In the genomic region with DNA sequence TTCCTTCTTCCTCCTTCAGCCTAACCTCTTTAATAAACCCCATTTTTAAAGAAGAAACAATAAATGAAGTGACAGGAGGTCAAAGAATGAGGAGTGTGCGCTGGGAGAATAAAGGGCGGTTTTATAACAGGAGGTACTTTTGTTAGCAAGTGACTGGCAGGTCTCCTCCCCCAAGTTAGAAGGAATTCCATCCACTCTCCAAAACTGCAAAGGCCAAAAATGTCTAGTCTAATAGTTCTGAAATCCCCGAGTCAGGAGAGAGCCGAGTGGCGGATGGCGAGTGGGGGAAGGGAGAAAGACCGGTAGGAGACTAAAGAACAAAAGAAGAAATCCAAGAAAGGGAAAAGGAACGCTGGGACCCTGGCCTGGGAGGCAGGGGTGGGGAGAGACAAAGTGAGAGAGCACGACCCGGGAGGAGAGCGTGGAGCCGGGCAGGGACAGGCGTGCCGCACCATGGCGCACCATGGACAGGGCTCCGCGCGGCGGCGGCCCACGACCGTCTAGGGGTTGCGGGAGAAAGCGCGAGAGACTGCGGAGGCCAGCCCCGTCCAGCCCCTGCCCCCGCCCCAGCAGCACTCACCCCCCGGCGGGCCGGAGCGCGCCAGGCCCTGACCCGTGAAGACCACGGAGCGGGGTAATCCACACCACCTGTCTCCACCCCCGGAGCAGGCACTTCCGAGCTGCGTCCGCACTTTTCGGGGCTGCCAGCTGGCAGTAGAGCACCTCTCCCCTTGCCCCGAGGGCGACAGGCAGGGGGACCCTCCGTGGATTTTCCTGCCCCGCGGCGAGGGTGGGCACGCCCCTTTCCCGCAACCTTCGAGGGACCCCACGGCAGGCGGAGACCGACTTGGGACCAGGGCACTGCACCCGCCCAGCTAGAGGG, we compare ENCODE assay signal across 8 cellular contexts. TPM values are rescaled to one million over a fixed set of nuclear protein-coding genes. Genes with fewer than 3 reads are reported as not detected.
A peak's percentile ranks its signal among the peaks of the same experiment; 100 is the strongest.
DNase-seq lines count a peak whose midpoint lies in the region; ATAC-seq, FAIRE-seq and TF ChIP-seq lines count a peak whose summit lies in the region.

No MANE protein-coding gene starts in this region.

- in situ Hi-C loops in GM12878 (cut with MboI) = no loop called here

- peak overlapping the region; percentile 76 for H3K4me3 ChIP-seq in AG04450 (ENCODE audit: low read depth, low read length)
- peak overlapping the region; percentile 87 for H3K4me3 ChIP-seq in HFF-Myc (replicated peaks; ENCODE audit: low read depth, low read length)
- no peak overlapping the region for H3K4me3 ChIP-seq in GM12878
- H3K4me3 ChIP-seq in kidney (ENCODE audit: low read length in 2 of 2) = peak overlapping the region; percentile 63 to 66
- no peak overlapping the region for H3K4me3 ChIP-seq in upper lobe of left lung

- H3K9ac ChIP-seq in GM12878 (ENCODE audit: control insufficient read depth, insufficient read depth, low read length) = no peak overlapping the region
- H3K9ac ChIP-seq in kidney (ENCODE audit: low read length in 2 of 2) = peak overlapping the region in 1 of 2 donors; percentile 44

- CTCF ChIA-PET in AG04450 (lab: Charles Lee) = no interaction called here
- CTCF ChIA-PET in GM12878 (lab: Yijun Ruan, JAX) = no interaction called here

- H2AFZ ChIP-seq in GM12878 (ENCODE audit: control insufficient read depth, low read depth, low read length) = no peak overlapping the region

- no TSS peak for BruUV-seq in GM12878 (replicated peaks; lab: Mats Ljungman, UMichigan)

- POLR2A ChIA-PET in AG04450 (lab: Yijun Ruan, JAX) = no interaction called here
- POLR2A ChIA-PET in GM12878 (lab: Charles Lee) = no interaction called here

- no peak for FAIRE-seq in GM12878 (lab: Jason Lieb, UNC)
- no peak for FAIRE-seq in kidney (lab: Jason Lieb, UNC)

- H3K4me1 ChIP-seq in GM12878 (ENCODE audit: control insufficient read depth, insufficient read depth, low read length) (no peaks in the 10 kb centered on the region), kidney (ENCODE audit: control insufficient read depth in 1 of 2, insufficient read depth in 1 of 2, low read depth in 1 of 2, low read length in 2 of 2) (peaks cover 0 to 2% of the 10 kb centered on the region in 2 donors), upper lobe of left lung (peaks cover 18 to 40% (median 24%) of the 10 kb centered on the region in 4 donors)

- WGBS in GM12878 (ENCODE audit: insufficient coverage, insufficient replicate concordance, low lambda C conversion rate, missing lambda C conversion rate) = 59% methylated on average over 34 of the region's 54 CpGs
- 6 to 7% methylated on average over 28 to 43 of the region's 54 CpGs for WGBS in upper lobe of left lung, 2 donors

- TF ChIP-seq RAD21 in GM12878 (IDR thresholded peaks at IDR 0.05; ENCODE audit: insufficient read depth, low read depth, low read length) = no peak

- H3K4me2 ChIP-seq in GM12878 (ENCODE audit: control insufficient read depth, insufficient read depth) = no peak overlapping the region

- H3K36me3 ChIP-seq in GM12878 (ENCODE audit: control insufficient read depth in 2 of 2, insufficient read depth in 2 of 2, low read length in 1 of 2) (no peaks in the 10 kb centered on the region), kidney (ENCODE audit: control insufficient read depth in 1 of 2, insufficient read depth in 2 of 2, low read length in 2 of 2) (no peaks in the 10 kb centered on the region), upper lobe of left lung (no peaks in the 10 kb centered on the region)

- RAD21 ChIA-PET in GM12878 (lab: Charles Lee; ENCODE audit: unreplicated experiment) = no interaction called here

- H3K27ac ChIP-seq in AG04450 (ENCODE audit: low read depth, low read length) (peak overlapping the region; percentile 11), GM12878 (ENCODE audit: control insufficient read depth, insufficient read depth) (no peak overlapping the region), kidney (ENCODE audit: low read depth in 2 of 2, low read length in 2 of 2) (peak overlapping the region; percentile 72 to 80), upper lobe of left lung (no peak overlapping the region)

- H3K9me3 ChIP-seq in AG04450 (ENCODE audit: control insufficient read depth, insufficient read depth, low read length) (no peaks in the 10 kb centered on the region; the same call in 1 of the 2 replicates), GM12878 (replicated peaks; ENCODE audit: control insufficient read depth, insufficient read depth, low read length) (peaks cover 3% of the 10 kb centered on the region; the same call in 2 of the 3 replicates), kidney (ENCODE audit: control insufficient read depth in 1 of 2, low read length in 2 of 2) (no peaks in the 10 kb centered on the region), upper lobe of left lung (no peaks in the 10 kb centered on the region)

- TF ChIP-seq EP300 in GM12878 (IDR thresholded peaks at IDR 0.05; ENCODE audit: borderline replicate concordance in 1 of 2, control insufficient read depth in 1 of 2, low read depth in 2 of 2, low read length in 2 of 2) (no peak), upper lobe of left lung (IDR thresholded peaks at IDR 0.05) (no peak)

- no peaks in the 10 kb centered on the region for H3K79me2 ChIP-seq in GM12878 (ENCODE audit: control insufficient read depth, insufficient read depth, low read length)

- SMC1A ChIA-PET in GM12878 (lab: Charles Lee; ENCODE audit: uncharacterized antibody, unreplicated experiment) = no interaction called here

- ATAC-seq in GM12878 (no peak), upper lobe of left lung (ENCODE audit: low FRiP score in 2 of 2) (peak; percentile 40 to 62), HG02840 (IDR thresholded peaks at IDR 0.05; ENCODE audit: low FRiP score, unreplicated experiment) (no peak)

- no peak for TF ChIP-seq CTCF in AG04450 (IDR thresholded peaks at IDR 0.05; ENCODE audit: low read depth, low read length)
- no peak for TF ChIP-seq CTCF in HFF-Myc (IDR thresholded peaks at IDR 0.05; ENCODE audit: low read depth, low read length, missing control alignments)
- TF ChIP-seq CTCF in GM12878 (IDR thresholded peaks at IDR 0.05 in 2 of 3, conservative IDR thresholded peaks at IDR 0.05 in 1 of 3; ENCODE audit: control insufficient read depth in 2 of 3, extremely low read depth in 1 of 3, insufficient read depth in 1 of 3, low read depth in 3 of 3, low read length in 3 of 3) = no peak
- no peak for TF ChIP-seq CTCF in kidney (IDR thresholded peaks at IDR 0.05; ENCODE audit: borderline replicate concordance, extremely low read depth, insufficient read depth)
- TF ChIP-seq CTCF in upper lobe of left lung (IDR thresholded peaks at IDR 0.05) = no peak

- intact Hi-C loops in GM12878 (cut with micrococcal nuclease; ENCODE audit: unreplicated experiment) (no loop called here), kidney (cut with DNase I) (no loop called here)

- no peaks in the 10 kb centered on the region for H4K20me1 ChIP-seq in GM12878 (ENCODE audit: control insufficient read depth, insufficient read depth)

- TF ChIP-seq POLR2A in GM12878 (IDR thresholded peaks at IDR 0.05; ENCODE audit: low read depth, low read length) = no peak
- TF ChIP-seq POLR2A in upper lobe of left lung (IDR thresholded peaks at IDR 0.05) = no peak

- DNase-seq in AG04450 (ENCODE audit: low read depth, low spot score) (no peak), HFF-Myc (ENCODE audit: extremely low read depth, low read depth) (no peak), GM12878 (ENCODE audit: low read depth, low spot score) (no peak), kidney (peak; percentile 81), upper lobe of left lung (peak in 1 of 2 donors; percentile 85), NCI-H1694 treated with DMSO at 0.1 percent for 48 hours (lab: John Stamatoyannopoulos, UW) (no peak)
- DNase-seq in stimulated activated CD4-positive, alpha-beta T cell treated with anti-CD3 and anti-CD28 coated beads, Interleukin-2, amount 100 ng/mL, for 48 hours = no peak

- H3K27me3 ChIP-seq in AG04450 (ENCODE audit: control insufficient read depth, insufficient read depth, low read length) = no peaks in the 10 kb centered on the region
- H3K27me3 ChIP-seq in GM12878 (replicated peaks in 1 of 2; ENCODE audit: control insufficient read depth in 2 of 2, insufficient read depth in 2 of 2, low read length in 1 of 2) = peaks cover 0 to 2% of the 10 kb centered on the region in 2 experiments; a peak in 2 of 4 replicates
- H3K27me3 ChIP-seq in upper lobe of left lung = peaks cover 0 to 35% (median 18%) of the 10 kb centered on the region in 4 donors

TF ChIP-seq in GM12878, 131 proteins besides CTCF, POLR2A, EP300 and RAD21 (continues in another document):
- TF ChIP-seq MEF2B (IDR thresholded peaks at IDR 0.05; ENCODE audit: partially characterized antibody, poor library complexity, severe bottlenecking) = no peak

RNA-seq across cellular contexts. Expression of a gene that starts 1.6 kb away (rescaled TPM):
- polyA plus RNA-seq in AG04450 (2011; rRNA removed) (42.6 and 45.9 TPM in 2 replicates), GM12878 (2011; rRNA removed) (0.03 TPM in 2 replicates), GM12878 (2014; fragmentation: Illumina TruSeq; extraction: Trizol) (not detected in 2 replicates), GM12878 (2014; fragmentation: Nextera tagmentation; extraction: Ambion mirVana) (not detected), GM12878 (2014; rRNA removed) (0.01 TPM in 1 of 2 replicates, not detected in the other), GM12878 (2016; fragmentation: Nextera tagmentation; extraction: Ambion mirVana) (under 1 TPM; 0.05 to 0.25 TPM), kidney (ENCODE audit: insufficient read depth, low read depth, low replicate concordance) (6.3 TPM)
- polyA minus RNA-seq in AG04450 (2011; rRNA and poly(A)+ RNA removed) = 51.4 and 55.2 TPM in 2 replicates
- total RNA-seq in GM12878 (2013; cell fraction: nucleolus; rRNA removed) = not detected in 2 replicates
- total RNA-seq in GM12878 (2014; rRNA removed) (0.06 TPM in 1 of 2 replicates, not detected in the other), GM12878 (2014; rRNA removed; fragmentation: Illumina TruSeq; extraction: Trizol) (not detected in 2 replicates), GM12878 (2021) (0.18 and 0.19 TPM in 2 replicates), kidney (29.6 TPM), upper lobe of left lung (1 to 10 TPM in 1 of 6 donors, under 1 TPM in 3, not detected in 2; 0.20 to 2.3 (median 0.75) TPM)
- polyA plus RNA-seq in GM12878 (2011; ENCODE audit: low read depth) = not detected
- polyA plus RNA-seq in GM12878 (2011; cell fraction: cytosol; rRNA removed) = 0.02 TPM in 1 of 2 replicates, not detected in the other
- not detected in 2 replicates for polyA plus RNA-seq in GM12878 (2011; cell fraction: nucleus; rRNA removed)
- polyA plus RNA-seq in GM12878 (2012) = 0.11 and 0.18 TPM in 2 replicates
- 0.07 TPM in 1 of 2 replicates, not detected in the other for polyA minus RNA-seq in GM12878 (2011; rRNA and poly(A)+ RNA removed)
- polyA minus RNA-seq in GM12878 (2011; cell fraction: cytosol; rRNA and poly(A)+ RNA removed) = not detected in 2 replicates
- not detected in 2 replicates for polyA minus RNA-seq in GM12878 (2011; cell fraction: nucleus; rRNA and poly(A)+ RNA removed)

Comparison
In these comparisons a context has a peak if more than half of its experiments do, and no peak if none do; other contexts are left out.
1. H3K27ac ChIP-seq: peak in AG04450 (single experiment) and kidney (2 of 2); none in GM12878 (single experiment) and upper lobe of left lung (0 of 4).
2. H3K4me3 ChIP-seq: peak in AG04450 (single experiment), HFF-Myc (single experiment) and kidney (2 of 2); none in GM12878 (single experiment) and upper lobe of left lung (0 of 4).
3. ATAC-seq: peak in upper lobe of left lung (2 of 2); none in GM12878 (single experiment) and HG02840 (single experiment).